ENCODE assay signal across 31 cellular contexts in the genomic region with DNA sequence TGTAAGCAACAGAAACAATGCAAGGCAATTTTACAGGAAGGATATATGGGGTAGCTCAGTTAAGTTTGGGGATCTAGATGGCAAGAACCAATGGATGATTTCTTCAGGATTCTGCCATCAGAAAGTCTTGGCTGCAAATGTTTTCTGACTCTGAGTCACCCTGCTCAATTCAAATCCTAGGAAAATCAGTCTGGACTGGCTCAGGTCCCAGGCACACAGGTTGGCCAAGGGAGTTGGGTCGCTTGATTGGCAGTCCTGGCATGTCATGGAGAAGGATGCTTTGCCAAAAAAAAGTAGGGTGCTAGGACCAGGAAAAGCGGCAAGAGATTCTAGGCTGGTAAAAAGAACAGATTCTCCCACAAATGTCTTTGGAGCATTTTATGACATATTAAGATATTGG. TPM values are rescaled to one million over a fixed set of nuclear protein-coding genes. Genes with fewer than 3 reads are reported as not detected.
DNase-seq lines count a peak whose midpoint lies in the region; ATAC-seq and TF ChIP-seq lines count a peak whose summit lies in the region.
"Had no signal": no experiment of that assay in that cellular context is flagged by ENCODE, and none has a peak within 500 bp of the region (broad histone marks: within the 10 kb centered on the region; RNA-seq: fewer than 3 reads in every experiment).

No MANE protein-coding gene starts in this region.

- CTCF ChIA-PET in PC-3 (lab: Charles Lee): no interaction called here
- CTCF ChIA-PET in activated CD8-positive, alpha-beta memory T cell treated with anti-CD3 and anti-CD28 coated beads, Interleukin-2, amount 10 ng/mL, durations not matched to agents 7 days and 5 days (lab: Charles Lee): interaction anchor here (1.3 kb wide), 1 partner anchor 9 kb away, joined by 4 read pairs; no protein-coding TSS in a partner anchor

- H4K20me1 ChIP-seq in PC-3 (ENCODE audit: low read length): no peaks in the 10 kb centered on the region
- H4K20me1 ChIP-seq: BLaER1 treated with 17β-estradiol and CSF1 and Interleukin-3, amounts not matched to agents 10 nM and 100 nM had no signal

- no TSS peak for BruUV-seq in PC-3 (replicated peaks; lab: Mats Ljungman, UMichigan)

- H3K4me3 Mint-ChIP-seq in activated CD8-positive, alpha-beta memory T cell treated with anti-CD3 and anti-CD28 coated beads, Interleukin-2, amount 10 ng/mL, durations not matched to agents 7 days and 5 days: no peak overlapping the region
- H3K4me3 Mint-ChIP-seq: activated naive CD4-positive, alpha-beta T cell treated with anti-CD3 and anti-CD28 coated beads for 36 hours; stimulated activated effector memory CD8-positive, alpha-beta T cell treated with anti-CD3 and anti-CD28 coated beads, Interleukin-12 subunit alpha, Interleukin-12 subunit beta, amount 100 ng/mL, for 72 hours; WTC11 had no signal

- H3K27me3 Mint-ChIP-seq in activated CD8-positive, alpha-beta memory T cell treated with anti-CD3 and anti-CD28 coated beads, Interleukin-2, amount 10 ng/mL, durations not matched to agents 7 days and 5 days: no peaks in the 10 kb centered on the region

- H3K27ac ChIP-seq in PC-3 (ENCODE audit: low read length) (no peak overlapping the region), prostate gland (no peak overlapping the region)
- H3K27ac ChIP-seq: BLaER1 treated with 17β-estradiol and CSF1 and Interleukin-3, amounts not matched to agents 10 nM and 100 nM; heart right ventricle; HL-60; lower lobe of right lung; parathyroid adenoma had no signal

- H3F3A ChIP-seq in PC-3 (ENCODE audit: low read length, unreplicated experiment): no peaks in the 10 kb centered on the region

- in situ Hi-C loops in G401 (cut with HindIII; ENCODE audit: low sequenced_read_pairs): no loop called here

- H3K4me3 ChIP-seq in PC-3 (ENCODE audit: low read length) (no peak overlapping the region), prostate gland (no peak overlapping the region)
- H3K4me3 ChIP-seq: BLaER1 treated with 17β-estradiol and CSF1 and Interleukin-3, amounts not matched to agents 10 nM and 100 nM; heart right ventricle; lower lobe of right lung had no signal

- 71% methylated on average over 2 of the region's 2 CpGs for WGBS in prostate gland

- H3K27ac Mint-ChIP-seq in activated CD8-positive, alpha-beta memory T cell treated with anti-CD3 and anti-CD28 coated beads, Interleukin-2, amount 10 ng/mL, durations not matched to agents 7 days and 5 days: no peak overlapping the region
- H3K27ac Mint-ChIP-seq: activated naive CD4-positive, alpha-beta T cell treated with anti-CD3 and anti-CD28 coated beads for 36 hours; activated T-cell treated with anti-CD3 and anti-CD28 coated beads, Interleukin-2, amount 50 U/mL, for 72 hours; stimulated activated effector memory CD8-positive, alpha-beta T cell treated with anti-CD3 and anti-CD28 coated beads, Interleukin-12 subunit alpha, Interleukin-12 subunit beta, amount 100 ng/mL, for 72 hours; WTC11 had no signal

- no peaks in the 10 kb centered on the region for H3K9me2 ChIP-seq in PC-3 (replicated peaks; ENCODE audit: low read length)

- no peak for TF ChIP-seq CTCF in PC-3 (conservative IDR thresholded peaks at IDR 0.05; ENCODE audit: low read depth, low read length)
- TF ChIP-seq CTCF in prostate gland (IDR thresholded peaks at IDR 0.05): no peak

- DNase-seq in G401 (ENCODE audit: low spot score): peak; percentile 60
- peak; percentile 30 for DNase-seq in PC-3
- DNase-seq in fibroblast of peridontal ligament (ENCODE audit: extremely low read depth): peak; percentile 51
- peak; percentile 56 for DNase-seq in pons (ENCODE audit: low spot score)
- no peak for DNase-seq in prostate gland (ENCODE audit: low spot score)
- no peak for DNase-seq in activated CD8-positive, alpha-beta memory T cell treated with anti-CD3 and anti-CD28 coated beads, Interleukin-2, amount 10 ng/mL, durations not matched to agents 7 days and 5 days
- DNase-seq: ACHN; activated CD4-positive, alpha-beta T cell treated with anti-CD3 and anti-CD28 coated beads, Interleukin-2, amount 50 U/mL, for 1 hour; activated naive CD4-positive, alpha-beta T cell treated with anti-CD3 and anti-CD28 coated beads for 36 hours; activated T-cell treated with anti-CD3 and anti-CD28 coated beads, Interleukin-2, amount 50 U/mL, for 72 hours; Caco-2; dermis blood vessel endothelial cell; DMS79; HCEC 1CT; heart right ventricle; lower lobe of right lung; NCI-H1694; NCI-H524; SHP77; stimulated activated CD4-positive, alpha-beta T cell treated with anti-CD3 and anti-CD28 coated beads, Interleukin-12 subunit alpha, Interleukin-12 subunit beta, amount 100 ng/mL, for 4 hours; stimulated activated CD4-positive, alpha-beta T cell treated with anti-CD3 and anti-CD28 coated beads, Interleukin-4, amount 100 ng/mL, for 1 hour; T-helper 9 cell had no signal

- H3K4me2 ChIP-seq in PC-3 (ENCODE audit: low read length): no peak overlapping the region
- H3K4me2 ChIP-seq: BLaER1 treated with 17β-estradiol and CSF1 and Interleukin-3, amounts not matched to agents 10 nM and 100 nM had no signal

- no peaks in the 10 kb centered on the region for H3K27me3 ChIP-seq in PC-3 (ENCODE audit: low read length)
- no peaks in the 10 kb centered on the region for H3K27me3 ChIP-seq in prostate gland (replicated peaks; ENCODE audit: insufficient read depth)
- H3K27me3 ChIP-seq: BLaER1 treated with 17β-estradiol and CSF1 and Interleukin-3, amounts not matched to agents 10 nM and 100 nM; heart right ventricle had no signal

- no peaks in the 10 kb centered on the region for H3K79me2 ChIP-seq in PC-3 (ENCODE audit: low read length)
- H3K79me2 ChIP-seq: parathyroid adenoma had no signal

- H3K36me3 ChIP-seq in PC-3 (ENCODE audit: low read depth, low read length) (no peaks in the 10 kb centered on the region), prostate gland (no peaks in the 10 kb centered on the region)
- H3K36me3 ChIP-seq: BLaER1 treated with 17β-estradiol and CSF1 and Interleukin-3, amounts not matched to agents 10 nM and 100 nM; heart right ventricle; lower lobe of right lung had no signal

- POLR2A ChIA-PET in PC-3 (lab: Charles Lee; ENCODE audit: unreplicated experiment): interaction anchor here (0.6 kb wide), 1 partner anchor 163 kb away, joined by 4 read pairs; no protein-coding TSS in a partner anchor

- intact Hi-C loops in PC-3 (cut with micrococcal nuclease): no loop called here
- intact Hi-C loops in prostate gland (cut with DNase I): no loop called here

- no peak overlapping the region for H2AFZ ChIP-seq in PC-3 (ENCODE audit: low read length)
- H2AFZ ChIP-seq: parathyroid adenoma had no signal

- peak; percentile 71; the same call in 1 of the 2 replicates for ATAC-seq in PC-3
- no peak for ATAC-seq in HG03108 (IDR thresholded peaks at IDR 0.05; ENCODE audit: unreplicated experiment)
- ATAC-seq in GM19023 (IDR thresholded peaks at IDR 0.05; ENCODE audit: unreplicated experiment): no peak
- ATAC-seq in activated CD8-positive, alpha-beta memory T cell treated with anti-CD3 and anti-CD28 coated beads, Interleukin-2, amount 10 ng/mL, durations not matched to agents 7 days and 5 days: no peak
- ATAC-seq: activated T-cell treated with anti-CD3 and anti-CD28 coated beads, Interleukin-2, amount 50 U/mL, for 72 hours; heart right ventricle; lower lobe of right lung; Panc1; sciatic nerve; stimulated activated effector memory CD8-positive, alpha-beta T cell treated with anti-CD3 and anti-CD28 coated beads, Interleukin-12 subunit alpha, Interleukin-12 subunit beta, amount 100 ng/mL, for 72 hours; WTC11 had no signal

- peaks cover 11% of the 10 kb centered on the region for H3K4me1 Mint-ChIP-seq in activated CD8-positive, alpha-beta memory T cell treated with anti-CD3 and anti-CD28 coated beads, Interleukin-2, amount 10 ng/mL, durations not matched to agents 7 days and 5 days
- H3K4me1 Mint-ChIP-seq: WTC11 had no signal

- no peak for TF ChIP-seq POLR2A in prostate gland (IDR thresholded peaks at IDR 0.05)

- no peak overlapping the region for H3K9ac ChIP-seq in PC-3 (ENCODE audit: low read length)
- H3K9ac ChIP-seq: BLaER1 treated with 17β-estradiol and CSF1 and Interleukin-3, amounts not matched to agents 10 nM and 100 nM; parathyroid adenoma had no signal

- no peaks in the 10 kb centered on the region for H3K4me1 ChIP-seq in PC-3 (ENCODE audit: insufficient read depth, low read length)
- no peaks in the 10 kb centered on the region for H3K4me1 ChIP-seq in prostate gland (replicated peaks)
- H3K4me1 ChIP-seq: BLaER1 treated with 17β-estradiol and CSF1 and Interleukin-3, amounts not matched to agents 10 nM and 100 nM; Caco-2; lower lobe of right lung had no signal

- H3K9me3 Mint-ChIP-seq in activated CD8-positive, alpha-beta memory T cell treated with anti-CD3 and anti-CD28 coated beads, Interleukin-2, amount 10 ng/mL, durations not matched to agents 7 days and 5 days (ENCODE audit: low read depth): no peaks in the 10 kb centered on the region
- H3K9me3 Mint-ChIP-seq: activated naive CD4-positive, alpha-beta T cell treated with anti-CD3 and anti-CD28 coated beads for 36 hours; activated T-cell treated with anti-CD3 and anti-CD28 coated beads, Interleukin-2, amount 50 U/mL, for 72 hours; stimulated activated effector memory CD8-positive, alpha-beta T cell treated with anti-CD3 and anti-CD28 coated beads, Interleukin-12 subunit alpha, Interleukin-12 subunit beta, amount 100 ng/mL, for 72 hours; WTC11 had no signal

- H3K36me3 Mint-ChIP-seq in activated CD8-positive, alpha-beta memory T cell treated with anti-CD3 and anti-CD28 coated beads, Interleukin-2, amount 10 ng/mL, durations not matched to agents 7 days and 5 days: peaks cover 3% of the 10 kb centered on the region
- H3K36me3 Mint-ChIP-seq: stimulated activated effector memory CD8-positive, alpha-beta T cell treated with anti-CD3 and anti-CD28 coated beads, Interleukin-12 subunit alpha, Interleukin-12 subunit beta, amount 100 ng/mL, for 72 hours; WTC11 had no signal

- H3K9me3 ChIP-seq in PC-3 (ENCODE audit: low read length) (no peaks in the 10 kb centered on the region), prostate gland (no peaks in the 10 kb centered on the region)
- H3K9me3 ChIP-seq: BLaER1 treated with 17β-estradiol and CSF1 and Interleukin-3, amounts not matched to agents 10 nM and 100 nM; Caco-2; heart right ventricle; lower lobe of right lung had no signal

RNA-seq across cellular contexts. Expression of a gene that starts 28.9 kb away (rescaled TPM):
- not detected in 2 replicates for total RNA-seq in G401 (2014; rRNA removed; shearing (Covaris generic))
- total RNA-seq in PC-3 (2014; rRNA removed) (2.1 TPM in 2 replicates), prostate gland (10 to 100 TPM in 1 of 2 donors, 1 to 10 TPM in 1; 9.7 to 24.2 TPM)
- 10 to 100 TPM; 56.0 to 68.2 TPM for total RNA-seq in activated CD8-positive, alpha-beta memory T cell treated with anti-CD3 and anti-CD28 coated beads, Interleukin-2, amount 10 ng/mL, durations not matched to agents 7 days and 5 days
- total RNA-seq: Caco-2 had no signal

Comparison
In these comparisons a context has a peak if more than half of its experiments do, and no peak if none do; other contexts are left out.
1. DNase-seq: peak in G401 (single experiment), PC-3 (single experiment), fibroblast of peridontal ligament (single experiment) and pons (single experiment); none in prostate gland (single experiment) and activated CD8-positive, alpha-beta memory T cell treated with anti-CD3 and anti-CD28 coated beads, Interleukin-2, amount 10 ng/mL, durations not matched to agents 7 days and 5 days (single experiment).